Comparison of ENCODE assay signal across 15 cellular contexts in the genomic region with DNA sequence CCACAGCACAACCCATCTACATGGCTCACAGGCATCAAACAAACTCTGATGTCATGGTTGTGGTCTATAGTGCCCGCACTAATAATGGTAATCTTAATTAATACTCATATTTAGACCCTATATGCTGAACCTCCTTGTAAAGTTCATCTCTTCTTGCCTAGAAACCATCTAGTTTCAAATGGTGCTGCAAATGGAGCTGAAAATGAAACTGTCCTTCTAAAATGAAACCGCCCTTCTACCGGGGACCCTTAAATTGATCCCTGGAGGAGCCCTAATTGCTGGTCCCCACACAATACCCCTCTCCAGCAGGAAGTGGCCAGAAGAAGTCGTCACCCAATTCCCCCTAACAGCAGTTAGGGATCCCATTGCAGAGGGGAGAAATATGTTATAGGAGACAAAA.
"Had no signal": no experiment of that assay in that cellular context is flagged by ENCODE, and none has a peak within 500 bp of the region (broad histone marks: within the 10 kb centered on the region; RNA-seq: fewer than 3 reads in every experiment).

No MANE protein-coding gene starts in this region.

- H3K27ac ChIP-seq: brain microvascular endothelial cell, parathyroid adenoma, stomach, thoracic aorta had no signal

- H3K4me3 Mint-ChIP-seq: activated B cell treated with CpG ODN at 0.5 μM for 24 hours; activated naive CD4-positive, alpha-beta T cell treated with anti-CD3 and anti-CD28 coated beads, Interleukin-2, amount 50 U/mL, for 24 hours; effector memory CD8-positive, alpha-beta T cell had no signal

- DNase-seq: activated B cell treated with CpG ODN at 0.5 μM for 24 hours; activated CD4-positive, alpha-beta T cell treated with anti-CD3 and anti-CD28 coated beads, Interleukin-2, amount 50 U/mL, for 1 hour; activated effector memory CD4-positive, alpha-beta T cell treated with Interleukin-2 at 50 U/mL for 16 hours; amygdala; brain microvascular endothelial cell; effector memory CD8-positive, alpha-beta T cell; erythroblast; hypothalamus; kidney glomerular epithelial cell; stimulated activated CD4-positive, alpha-beta T cell treated with anti-CD3 and anti-CD28 coated beads, Interleukin-15, amount 100 ng/mL, for 24 hours; stimulated activated CD4-positive, alpha-beta T cell treated with anti-CD3 and anti-CD28 coated beads, Interleukin-4, amount 100 ng/mL, for 4 hours; stomach had no signal

- H3K27me3 ChIP-seq: brain microvascular endothelial cell, stomach had no signal

- H3K4me1 Mint-ChIP-seq: activated B cell treated with CpG ODN at 0.5 μM for 24 hours; activated naive CD4-positive, alpha-beta T cell treated with anti-CD3 and anti-CD28 coated beads, Interleukin-2, amount 50 U/mL, for 24 hours had no signal

- H3K27me3 Mint-ChIP-seq: activated B cell treated with CpG ODN at 0.5 μM for 24 hours; activated naive CD4-positive, alpha-beta T cell treated with anti-CD3 and anti-CD28 coated beads, Interleukin-2, amount 50 U/mL, for 24 hours; effector memory CD8-positive, alpha-beta T cell had no signal

- H3K4me3 ChIP-seq: stomach, thoracic aorta had no signal

- H3K9me3 Mint-ChIP-seq: activated B cell treated with CpG ODN at 0.5 μM for 24 hours had no signal

- H3K4me1 ChIP-seq: parathyroid adenoma, stomach had no signal

- H3K79me2 ChIP-seq: parathyroid adenoma had no signal

- H3K36me3 Mint-ChIP-seq: activated naive CD4-positive, alpha-beta T cell treated with anti-CD3 and anti-CD28 coated beads, Interleukin-2, amount 50 U/mL, for 24 hours had no signal

- ATAC-seq: effector memory CD8-positive, alpha-beta T cell had no signal

- H3K36me3 ChIP-seq: brain microvascular endothelial cell, stomach, thoracic aorta had no signal

- H3K27ac Mint-ChIP-seq: activated B cell treated with CpG ODN at 0.5 μM for 24 hours; activated naive CD4-positive, alpha-beta T cell treated with anti-CD3 and anti-CD28 coated beads, Interleukin-2, amount 50 U/mL, for 24 hours; effector memory CD8-positive, alpha-beta T cell had no signal

- H3K9me3 ChIP-seq: thoracic aorta had no signal

- H2AFZ ChIP-seq: parathyroid adenoma had no signal
